1 cellular context compared by ENCODE assay signal in genomic region chr1:228096416-228097332, GRCh38.
A peak's percentile ranks its signal among the peaks of the same experiment; 100 is the strongest.
TF ChIP-seq lines count a peak whose summit lies in the region.

No MANE protein-coding gene starts in this region.

TF ChIP-seq in K562, 482 proteins besides CTCF, POLR2A, EP300 and RAD21:
- TF ChIP-seq SMAD3 (CRISPR knock-in tag; conservative IDR thresholded peaks at IDR 0.05) (no peak), CBX8 (IDR thresholded peaks at IDR 0.05; ENCODE audit: borderline replicate concordance, extremely low read depth, low read depth, low read length, poor library complexity, severe bottlenecking) (no peak), NR2F6 (CRISPR knock-in tag; IDR thresholded peaks at IDR 0.05) (no peak), ZNF121 (CRISPR knock-in tag; conservative IDR thresholded peaks at IDR 0.05) (no peak), MTA2 (IDR thresholded peaks at IDR 0.05; ENCODE audit: low read depth) (no peak), ZNF316 (IDR thresholded peaks at IDR 0.05) (peak; percentile 69), ZNF224 (CRISPR knock-in tag; IDR thresholded peaks at IDR 0.05) (no peak), ZNF75A (CRISPR knock-in tag; IDR thresholded peaks at IDR 0.05) (no peak), FOXK2 (conservative IDR thresholded peaks at IDR 0.05 in 1 of 2, IDR thresholded peaks at IDR 0.05 in 1 of 2; ENCODE audit: low read depth in 2 of 2) (no peak), THAP7 (CRISPR knock-in tag; IDR thresholded peaks at IDR 0.05) (no peak), MAFG (tag; conservative IDR thresholded peaks at IDR 0.05) (peak; percentile 19; the same call in 1 of the 2 replicates), PML (IDR thresholded peaks at IDR 0.05; ENCODE audit: low read length) (no peak), POLR2AphosphoS2 (IDR thresholded peaks at IDR 0.05; ENCODE audit: low read length) (0 out of 2 replicates have a peak, but pooled peaks have one; percentile 34), ZBTB49 (CRISPR knock-in tag; IDR thresholded peaks at IDR 0.05; ENCODE audit: borderline replicate concordance) (no peak), POLR2G (IDR thresholded peaks at IDR 0.05; ENCODE audit: low read depth, low read length) (peak; percentile 64), ZNF707 (CRISPR knock-in tag; conservative IDR thresholded peaks at IDR 0.05) (no peak), ZBTB43 (CRISPR knock-in tag; IDR thresholded peaks at IDR 0.05) (no peak), ETS1 (conservative IDR thresholded peaks at IDR 0.05; ENCODE audit: control insufficient read depth, low read depth, low read length) (no peak), ZBTB40 (IDR thresholded peaks at IDR 0.05) (no peak), ZBTB40 (CRISPR knock-in tag; IDR thresholded peaks at IDR 0.05) (no peak), POLR2AphosphoS5 (IDR thresholded peaks at IDR 0.05; ENCODE audit: control insufficient read depth, insufficient read depth, low read depth, low read length) (0 out of 2 replicates have a peak, but pooled peaks have one; percentile 26), TAF1 (IDR thresholded peaks at IDR 0.05; ENCODE audit: control insufficient read depth, extremely low read depth, insufficient read depth, low read length, severe bottlenecking) (no peak), HDAC6 (IDR thresholded peaks at IDR 0.05; ENCODE audit: low read depth, low read length) (no peak), TCF7 (IDR thresholded peaks at IDR 0.05; ENCODE audit: borderline replicate concordance) (no peak), ZKSCAN8 (CRISPR knock-in tag; IDR thresholded peaks at IDR 0.05) (no peak), TBL1XR1 (IDR thresholded peaks at IDR 0.05; ENCODE audit: low read length in 2 of 2) (no peak), L3MBTL2 (IDR thresholded peaks at IDR 0.05) (no peak), PTTG1 (tag; IDR thresholded peaks at IDR 0.05; ENCODE audit: low read depth) (no peak), C11orf30 (IDR thresholded peaks at IDR 0.05; ENCODE audit: low read depth) (peak; percentile 74), HIVEP1 (CRISPR knock-in tag; IDR thresholded peaks at IDR 0.05) (no peak)
